9 cellular contexts compared by ENCODE assay signal in the genomic region with DNA sequence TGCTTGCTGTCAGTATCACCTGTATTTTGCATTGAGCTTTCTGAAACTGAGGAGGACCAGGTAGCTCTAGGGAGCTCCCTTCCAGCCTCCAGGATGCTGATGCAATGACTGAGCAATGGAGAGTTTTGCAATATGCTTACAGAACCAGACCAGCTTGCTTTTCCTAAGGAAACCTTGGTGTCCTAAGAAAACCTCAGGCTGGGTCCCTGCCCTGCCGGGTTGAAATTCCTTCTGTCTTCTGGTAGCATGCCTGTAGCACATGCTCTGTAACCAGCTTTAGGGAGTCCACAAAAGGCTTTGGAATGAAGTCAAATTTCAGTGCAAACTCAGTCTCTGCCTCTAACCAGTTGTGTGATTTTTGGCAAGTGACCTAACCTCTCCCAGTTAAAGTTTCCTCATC.
DNase-seq lines count a peak whose midpoint lies in the region; ATAC-seq and TF ChIP-seq lines count a peak whose summit lies in the region.
"Had no signal": no experiment of that assay in that cellular context is flagged by ENCODE, and none has a peak within 500 bp of the region (broad histone marks: within the 10 kb centered on the region; RNA-seq: fewer than 3 reads in every experiment).

No MANE protein-coding gene starts in this region.

- H4K20me1 ChIP-seq in KMS-11 (ENCODE audit: insufficient read depth) = no peaks in the 10 kb centered on the region

- H3K27me3 ChIP-seq in ACC112 (ENCODE audit: insufficient read depth, low read length) (no peaks in the 10 kb centered on the region), KMS-11 (ENCODE audit: insufficient read depth, low read depth) (no peaks in the 10 kb centered on the region), left lung (no peaks in the 10 kb centered on the region)

- H3K9me3 ChIP-seq in left lung = peaks cover 0 to 9% of the 10 kb centered on the region in 2 donors

- ATAC-seq in left lung (peak; percentile 83), HG02571 (IDR thresholded peaks at IDR 0.05; ENCODE audit: unreplicated experiment) (no peak), HG02759 (IDR thresholded peaks at IDR 0.05; ENCODE audit: unreplicated experiment) (no peak), GM18861 (IDR thresholded peaks at IDR 0.05; ENCODE audit: unreplicated experiment) (no peak), natural killer cell (no peak)

- H3K79me2 ChIP-seq in ACC112 (ENCODE audit: control insufficient read depth, insufficient read depth, low read length, unreplicated experiment) (no peaks in the 10 kb centered on the region), KMS-11 (ENCODE audit: insufficient read depth, low read depth) (no peaks in the 10 kb centered on the region)

- H3K4me3 Mint-ChIP-seq in natural killer cell = no peak overlapping the region
- H3K4me3 Mint-ChIP-seq: CD4-positive, alpha-beta T cell had no signal

- H3K27ac ChIP-seq in ACC112 (ENCODE audit: low read depth, low read length) (peak overlapping the region; percentile 70), KMS-11 (no peak overlapping the region), left lung (peak overlapping the region in 1 of 2 donors; percentile 51)

- no peak overlapping the region for H3K4me3 ChIP-seq in ACC112 (ENCODE audit: low read depth, low read length)
- no peak overlapping the region for H3K4me3 ChIP-seq in KMS-11 (IDR thresholded peaks at IDR 0.05; ENCODE audit: insufficient read depth, low read depth, low read length)
- no peak overlapping the region for H3K4me3 ChIP-seq in left lung

- TF ChIP-seq CTCF in KMS-11 (conservative IDR thresholded peaks at IDR 0.05; ENCODE audit: low read depth, low read length) (no peak), left lung (IDR thresholded peaks at IDR 0.05) (no peak), natural killer cell (IDR thresholded peaks at IDR 0.05) (no peak)

- peaks cover 3 to 7% of the 10 kb centered on the region in 2 donors for H3K9me3 Mint-ChIP-seq in natural killer cell
- H3K9me3 Mint-ChIP-seq: CD4-positive, alpha-beta T cell had no signal

- H3K36me3 ChIP-seq in ACC112 (ENCODE audit: insufficient read depth, low read length) (no peaks in the 10 kb centered on the region), KMS-11 (ENCODE audit: insufficient read depth) (no peaks in the 10 kb centered on the region), left lung (no peaks in the 10 kb centered on the region)

- peak overlapping the region; percentile 15; the same call in 1 of the 2 replicates for H3K4me2 ChIP-seq in KMS-11

- intact Hi-C loops in left lung (cut with DNase I) = no loop called here
- intact Hi-C loops in natural killer cell (cut with micrococcal nuclease) = no loop called here

- DNase-seq in brain pericyte (ENCODE audit: low read depth, low spot score) = peak; percentile 54
- DNase-seq in left lung = peak in 1 of 2 donors; percentile 64
- no peak for DNase-seq in natural killer cell
- DNase-seq: CD4-positive, alpha-beta T cell had no signal

- H3K27me3 Mint-ChIP-seq in natural killer cell (ENCODE audit: low read depth in 2 of 2) = peaks cover 11 to 14% of the 10 kb centered on the region in 2 donors
- H3K27me3 Mint-ChIP-seq: CD4-positive, alpha-beta T cell had no signal

- H3K4me1 Mint-ChIP-seq in natural killer cell = no peaks in the 10 kb centered on the region

- H3K36me3 Mint-ChIP-seq in natural killer cell = peaks cover 5% of the 10 kb centered on the region

- H3K27ac Mint-ChIP-seq in natural killer cell = no peak overlapping the region
- H3K27ac Mint-ChIP-seq: CD4-positive, alpha-beta T cell had no signal

- H3K4me1 ChIP-seq in ACC112 (ENCODE audit: control insufficient read depth, insufficient read depth, low read length, unreplicated experiment) (peaks cover 38% of the 10 kb centered on the region), KMS-11 (ENCODE audit: low read depth, poor library complexity, severe bottlenecking) (peaks cover 16% of the 10 kb centered on the region), left lung (peaks cover 0 to 30% of the 10 kb centered on the region in 2 donors)

- H2AFZ ChIP-seq in ACC112 (ENCODE audit: low read length, unreplicated experiment) (no peak overlapping the region), KMS-11 (ENCODE audit: low read depth) (no peak overlapping the region; the same call in 1 of the 2 replicates)

- H3K9ac ChIP-seq in KMS-11 = no peak overlapping the region
